Comparison of ENCODE assay signal across 27 cellular contexts in genomic region chr6:70469965-70470364, GRCh38.
"Had no signal": no experiment of that assay in that cellular context is flagged by ENCODE, and none has a peak within 500 bp of the region (broad histone marks: within the 10 kb centered on the region; RNA-seq: fewer than 3 reads in every experiment).

No MANE protein-coding gene starts in this region.

- H3K27ac ChIP-seq: coronary artery, dorsolateral prefrontal cortex, epithelial cell of prostate, esophagus muscularis mucosa, esophagus squamous epithelium, foreskin keratinocyte, gastrocnemius medialis, gastroesophageal sphincter, heart left ventricle, heart right ventricle had no signal

- H3K9me3 ChIP-seq: esophagus muscularis mucosa, esophagus squamous epithelium, gastrocnemius medialis, gastroesophageal sphincter, heart left ventricle, heart right ventricle had no signal

- H3K4me1 ChIP-seq: esophagus squamous epithelium, foreskin keratinocyte, gastrocnemius medialis, gastroesophageal sphincter, heart left ventricle, heart right ventricle had no signal

- ATAC-seq: effector memory CD8-positive, alpha-beta T cell; foreskin keratinocyte; gastrocnemius medialis; gastroesophageal sphincter; heart left ventricle; heart right ventricle had no signal

- H3K27me3 ChIP-seq: dorsolateral prefrontal cortex, esophagus muscularis mucosa, esophagus squamous epithelium, foreskin keratinocyte, gastrocnemius medialis, gastroesophageal sphincter, heart left ventricle, heart right ventricle had no signal

- H3K27ac Mint-ChIP-seq: dendritic cell treated with granulocyte-macrophage colony-stimulating factor and Interleukin-4, amounts not matched to agents 40 ng/mL and 50 ng/mL, for 4 days; effector memory CD8-positive, alpha-beta T cell; endodermal cell had no signal

- H3K9me3 Mint-ChIP-seq: dendritic cell treated with granulocyte-macrophage colony-stimulating factor and Interleukin-4, amounts not matched to agents 40 ng/mL and 50 ng/mL, for 4 days; effector memory CD8-positive, alpha-beta T cell; endodermal cell had no signal

- H3K36me3 ChIP-seq: gastrocnemius medialis had no signal

- FAIRE-seq: colon, endometrium, endothelial cell of umbilical vein, frontal cortex had no signal

- H3K4me3 ChIP-seq: coronary artery, dorsolateral prefrontal cortex, esophagus muscularis mucosa, esophagus squamous epithelium, gastrocnemius medialis, gastroesophageal sphincter, heart left ventricle, heart right ventricle had no signal

- DNase-seq: cortex of kidney; dermis blood vessel endothelial cell; dorsolateral prefrontal cortex; effector CD4-positive, alpha-beta T cell; effector CD8-positive, alpha-beta T cell; effector memory CD4-positive, alpha-beta T cell; effector memory CD8-positive, alpha-beta T cell; endodermal cell; erythroblast; esophagus squamous epithelium; foreskin fibroblast; foreskin keratinocyte; foreskin melanocyte; gastrocnemius medialis; glutamatergic neuron; head of caudate nucleus; heart left ventricle; heart right ventricle had no signal
